In genomic region chr12:117188961-117189724, GRCh38 we compare ENCODE assay signal across 8 cellular contexts. TPM values are rescaled to one million over a fixed set of nuclear protein-coding genes. Genes with fewer than 3 reads are reported as not detected.
DNase-seq lines count a peak whose midpoint lies in the region; ATAC-seq and TF ChIP-seq lines count a peak whose summit lies in the region.

No MANE protein-coding gene starts in this region.

- H3K4me3 Mint-ChIP-seq in activated T-cell treated with anti-CD3 and anti-CD28 coated beads, Interleukin-2, amount 50 U/mL, for 24 hours: peak overlapping the region; percentile 92
- peak overlapping the region; percentile 91 for H3K4me3 Mint-ChIP-seq in osteocyte (ENCODE audit: unreplicated experiment)

- peaks cover 49% of the 10 kb centered on the region for H3K36me3 Mint-ChIP-seq in activated T-cell treated with anti-CD3 and anti-CD28 coated beads, Interleukin-2, amount 50 U/mL, for 24 hours (ENCODE audit: low read depth)
- peaks cover 9 to 37% of the 10 kb centered on the region in 2 donors for H3K36me3 Mint-ChIP-seq in activated naive CD4-positive, alpha-beta T cell treated with anti-CD3 and anti-CD28 coated beads, Interleukin-2, amount 50 U/mL, for 72 hours
- peaks cover 19% of the 10 kb centered on the region for H3K36me3 Mint-ChIP-seq in osteocyte (ENCODE audit: unreplicated experiment)

- peak overlapping the region; percentile 51 to 98 (median 89) for H3K4me3 ChIP-seq in heart left ventricle

- no peak for DNase-seq in activated T-cell treated with anti-CD3 and anti-CD28 coated beads, Interleukin-2, amount 50 U/mL, for 24 hours
- no peak for DNase-seq in activated T-cell treated with anti-CD3 and anti-CD28 coated beads, Interleukin-2, amount 50 U/mL, for 48 hours
- DNase-seq in activated naive CD4-positive, alpha-beta T cell treated with anti-CD3 and anti-CD28 coated beads, Interleukin-2, amount 50 U/mL, for 72 hours (ENCODE audit: low spot score in 2 of 2): no peak
- DNase-seq in heart left ventricle: peak in 1 of 5 donors; percentile 9
- DNase-seq in osteocyte (ENCODE audit: extremely low spot score, unreplicated experiment): no peak
- DNase-seq in NCI-H748 (lab: John Stamatoyannopoulos, UW; ENCODE audit: unreplicated experiment): no peak

- H3K27ac ChIP-seq in heart left ventricle: peak overlapping the region; percentile 36 to 87 (median 76)

- ATAC-seq in activated naive CD4-positive, alpha-beta T cell treated with anti-CD3 and anti-CD28 coated beads, Interleukin-2, amount 50 U/mL, for 72 hours: no peak
- ATAC-seq in heart left ventricle: peak; percentile 55 to 70 (median 57)
- no peak for ATAC-seq in GM18873 (IDR thresholded peaks at IDR 0.05; ENCODE audit: low FRiP score, unreplicated experiment)
- ATAC-seq in GM21526 (IDR thresholded peaks at IDR 0.05; ENCODE audit: low FRiP score, unreplicated experiment): no peak

- peaks cover 34% of the 10 kb centered on the region for H3K4me1 Mint-ChIP-seq in activated T-cell treated with anti-CD3 and anti-CD28 coated beads, Interleukin-2, amount 50 U/mL, for 24 hours (ENCODE audit: low read depth)
- peaks cover 21% of the 10 kb centered on the region for H3K4me1 Mint-ChIP-seq in osteocyte (ENCODE audit: unreplicated experiment)

- TF ChIP-seq POLR2A in heart left ventricle (IDR thresholded peaks at IDR 0.05): no peak

- 24 to 26% (median 24%) methylated on average over 12 to 25 of the region's 25 CpGs for WGBS in heart left ventricle, 4 donors

- no peak for TF ChIP-seq CTCF in heart left ventricle (IDR thresholded peaks at IDR 0.05)
- no peak for TF ChIP-seq CTCF in osteocyte (IDR thresholded peaks at IDR 0.05)

- no peaks in the 10 kb centered on the region for H3K9me3 Mint-ChIP-seq in activated T-cell treated with anti-CD3 and anti-CD28 coated beads, Interleukin-2, amount 50 U/mL, for 24 hours
- peaks cover 0 to 7% of the 10 kb centered on the region in 2 donors for H3K9me3 Mint-ChIP-seq in activated naive CD4-positive, alpha-beta T cell treated with anti-CD3 and anti-CD28 coated beads, Interleukin-2, amount 50 U/mL, for 72 hours
- H3K9me3 Mint-ChIP-seq in osteocyte (ENCODE audit: unreplicated experiment): peaks cover 7% of the 10 kb centered on the region

- peak overlapping the region; percentile 87 for H3K27ac Mint-ChIP-seq in activated T-cell treated with anti-CD3 and anti-CD28 coated beads, Interleukin-2, amount 50 U/mL, for 24 hours
- peak overlapping the region; percentile 69 to 89 for H3K27ac Mint-ChIP-seq in activated naive CD4-positive, alpha-beta T cell treated with anti-CD3 and anti-CD28 coated beads, Interleukin-2, amount 50 U/mL, for 72 hours
- H3K27ac Mint-ChIP-seq in osteocyte (ENCODE audit: unreplicated experiment): peak overlapping the region; percentile 43

- H3K36me3 ChIP-seq in heart left ventricle: peaks cover 0 to 41% (median 33%) of the 10 kb centered on the region in 9 donors

- H3K9me3 ChIP-seq in heart left ventricle: peaks cover 0 to 3% (median 0%) of the 10 kb centered on the region in 12 donors

- no peaks in the 10 kb centered on the region for H3K27me3 Mint-ChIP-seq in activated T-cell treated with anti-CD3 and anti-CD28 coated beads, Interleukin-2, amount 50 U/mL, for 24 hours
- H3K27me3 Mint-ChIP-seq in osteocyte (ENCODE audit: unreplicated experiment): peaks cover 19% of the 10 kb centered on the region

- intact Hi-C loops in heart left ventricle (cut with DNase I): no loop called here

- H3K27me3 ChIP-seq in heart left ventricle: no peaks in the 10 kb centered on the region

- H3K4me1 ChIP-seq in heart left ventricle: peaks cover 0 to 21% (median 13%) of the 10 kb centered on the region in 12 donors

RNA-seq across cellular contexts. Expression of gene FBXO21, which starts 1.1 kb away (rescaled TPM):
- 10 to 100 TPM; 26.0 to 28.3 TPM for total RNA-seq in activated naive CD4-positive, alpha-beta T cell treated with anti-CD3 and anti-CD28 coated beads, Interleukin-2, amount 50 U/mL, for 72 hours
- 10 to 100 TPM; 32.6 to 82.4 (median 51.3) TPM for total RNA-seq in heart left ventricle
- 10 to 100 TPM; 10.9 to 23.9 TPM for polyA plus RNA-seq in heart left ventricle
- 49.0 and 49.8 TPM in 2 replicates for total RNA-seq in osteocyte

Comparison
In these comparisons a context has a peak if more than half of its experiments do, and no peak if none do; other contexts are left out.
1. ATAC-seq: peak in heart left ventricle (4 of 4); none in activated naive CD4-positive, alpha-beta T cell treated with anti-CD3 and anti-CD28 coated beads, Interleukin-2, amount 50 U/mL, for 72 hours (0 of 2), GM18873 (single experiment) and GM21526 (single experiment).
2. Peak in every context shown above with its lines, with median percentiles within 50 percentile points of each other: H3K27ac Mint-ChIP-seq.